Comparison of ENCODE assay signal across 28 cellular contexts in the genomic region with DNA sequence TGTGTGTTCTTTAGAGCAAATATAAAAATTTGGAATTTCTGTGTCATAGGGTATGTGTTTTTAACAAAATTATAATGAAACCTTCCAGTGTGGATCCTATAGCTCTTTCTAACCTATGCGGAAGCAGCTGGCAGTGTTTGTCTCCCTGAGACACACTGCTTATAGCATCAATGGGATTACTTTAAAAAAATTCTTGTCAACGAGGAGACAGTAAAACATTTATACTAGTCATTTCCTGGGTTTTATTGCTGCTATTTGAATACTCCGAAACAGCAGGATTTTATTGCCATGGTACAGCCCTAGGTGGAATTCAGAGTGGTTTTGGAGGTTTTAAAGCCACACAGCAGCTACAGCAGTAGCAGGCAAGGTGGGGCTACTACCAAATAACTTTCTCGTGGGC.
"Had no signal": no experiment of that assay in that cellular context is flagged by ENCODE, and none has a peak within 500 bp of the region (broad histone marks: within the 10 kb centered on the region; RNA-seq: fewer than 3 reads in every experiment).

No MANE protein-coding gene starts in this region.

- H3K27me3 ChIP-seq: ascending aorta, cardiac muscle cell, foreskin keratinocyte, right lobe of liver, testis had no signal

- H3K4me3 ChIP-seq: ascending aorta, cardiac muscle cell, heart right ventricle, left ventricle myocardium inferior, lung, right lobe of liver, skin epidermis, testis, uterus had no signal

- H3K27ac ChIP-seq: ascending aorta, cardiac muscle cell, foreskin keratinocyte, heart right ventricle, left ventricle myocardium inferior, right lobe of liver, skin epidermis, testis, uterus had no signal

- ATAC-seq: effector memory CD8-positive, alpha-beta T cell; esophagus mucosa; foreskin keratinocyte; heart right ventricle; natural killer cell treated with Interleukin-12 subunit alpha and Interleukin-12 subunit beta and Interleukin-15 and Interleukin-18, amount 100 ng/mL, for 72 hours; right lobe of liver; stimulated activated naive CD8-positive, alpha-beta T cell treated with anti-CD3 and anti-CD28 coated beads, Interleukin-15, Interleukin-2, amounts not matched to agents 100 U/mL and 50 U/mL, for 24 hours had no signal

- H3K9me3 ChIP-seq: right lobe of liver, testis, uterus had no signal

- H3K4me1 ChIP-seq: ascending aorta, heart right ventricle, left ventricle myocardium inferior, right lobe of liver, testis, uterus had no signal

- DNase-seq: activated CD4-positive, alpha-beta memory T cell treated with anti-CD3 and anti-CD28 coated beads, Interleukin-2, amount 10 ng/mL, durations not matched to agents 7 days and 5 days; activated CD4-positive, alpha-beta T cell treated with anti-CD3 and anti-CD28 coated beads for 1 hour; activated CD4-positive, alpha-beta T cell treated with anti-CD3 and anti-CD28 coated beads, Interleukin-2, amount 10 ng/mL, durations not matched to agents 7 days and 5 days; activated CD8-positive, alpha-beta memory T cell treated with anti-CD3 and anti-CD28 coated beads, Interleukin-2, amount 50 U/mL, for 48 hours; activated gamma-delta T cell; activated naive CD4-positive, alpha-beta T cell treated with anti-CD3 and anti-CD28 coated beads, Interleukin-2, amount 10 ng/mL, durations not matched to agents 7 days and 5 days; activated naive CD8-positive, alpha-beta T cell treated with anti-CD3 and anti-CD28 coated beads, Interleukin-2, amount 10 ng/mL, durations not matched to agents 7 days and 5 days; activated T-cell treated with anti-CD3 and anti-CD28 coated beads, Interleukin-2, amount 50 U/mL, for 24 hours; cerebellar nuclear complex; cortex of kidney; effector memory CD8-positive, alpha-beta T cell; heart right ventricle; left ventricle myocardium inferior; mesendoderm; right lobe of liver; stimulated activated CD4-positive, alpha-beta T cell treated with anti-CD3 and anti-CD28 coated beads, Interleukin-12 subunit alpha, Interleukin-12 subunit beta, amount 100 ng/mL, for 4 hours; stimulated activated CD4-positive, alpha-beta T cell treated with anti-CD3 and anti-CD28 coated beads, Interleukin-4, amount 100 ng/mL, for 1 hour; stimulated activated naive CD8-positive, alpha-beta T cell treated with anti-CD3 and anti-CD28 coated beads, Interleukin-15, Interleukin-2, amounts not matched to agents 100 U/mL and 50 U/mL, for 24 hours; testis; trophoblast cell; uterus had no signal

- H3K36me3 ChIP-seq: ascending aorta, cardiac muscle cell, heart right ventricle, left ventricle myocardium inferior, right lobe of liver, uterus had no signal
